In the genomic region with DNA sequence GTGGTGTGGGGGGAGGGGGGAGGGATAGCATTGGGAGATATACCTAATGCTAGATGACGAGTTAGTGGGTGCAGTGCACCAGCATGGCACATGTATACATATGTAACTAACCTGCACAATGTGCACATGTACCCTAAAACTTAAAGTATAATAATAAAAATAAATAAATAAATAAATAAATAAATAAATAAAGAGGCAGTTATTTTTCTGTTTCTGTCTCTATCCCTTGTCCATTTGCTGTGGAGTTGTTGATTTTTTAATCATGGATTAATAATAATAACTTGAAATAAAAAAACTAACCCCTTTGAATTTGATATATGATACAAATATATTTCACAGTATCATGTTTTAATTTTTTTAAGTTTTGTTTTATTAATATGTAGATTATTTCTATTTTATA, we compare ENCODE assay signal across 2 cellular contexts. TPM values are rescaled to one million over a fixed set of nuclear protein-coding genes. Genes with fewer than 3 reads are reported as not detected.
"Had no signal": no experiment of that assay in that cellular context is flagged by ENCODE, and none has a peak within 500 bp of the region (broad histone marks: within the 10 kb centered on the region; RNA-seq: fewer than 3 reads in every experiment).

No MANE protein-coding gene starts in this region.

RNA-seq across cellular contexts. Expression of gene CD93, which starts 53.9 kb away (rescaled TPM):
- total RNA-seq: mammary epithelial cell, osteoblast had no signal
- polyA plus RNA-seq: mammary epithelial cell had no signal
